ENCODE assay signal across 24 cellular contexts in genomic region chr13:93805736-93806135, GRCh38.
"Had no signal": no experiment of that assay in that cellular context is flagged by ENCODE, and none has a peak within 500 bp of the region (broad histone marks: within the 10 kb centered on the region; RNA-seq: fewer than 3 reads in every experiment).

No MANE protein-coding gene starts in this region.

- H3K79me2 ChIP-seq: parathyroid adenoma had no signal

- H3K27ac ChIP-seq: esophagus squamous epithelium, lower lobe of right lung, parathyroid adenoma, right atrium auricular region, sigmoid colon, testis, tibial artery had no signal

- H3K9ac ChIP-seq: parathyroid adenoma had no signal

- H3K36me3 Mint-ChIP-seq: immature natural killer cell; naive thymus-derived CD8-positive, alpha-beta T cell; stimulated activated effector memory CD8-positive, alpha-beta T cell treated with anti-CD3 and anti-CD28 coated beads, Interleukin-12 subunit alpha, Interleukin-12 subunit beta, amount 100 ng/mL, for 72 hours; type B pancreatic cell had no signal

- H3K9me3 ChIP-seq: esophagus squamous epithelium, lower lobe of right lung, right atrium auricular region, sigmoid colon, testis, tibial artery had no signal

- H3K4me3 Mint-ChIP-seq: effector memory CD8-positive, alpha-beta T cell; immature natural killer cell; naive thymus-derived CD8-positive, alpha-beta T cell; stimulated activated effector memory CD8-positive, alpha-beta T cell treated with anti-CD3 and anti-CD28 coated beads, Interleukin-12 subunit alpha, Interleukin-12 subunit beta, amount 100 ng/mL, for 72 hours; type B pancreatic cell had no signal

- H3K4me1 ChIP-seq: esophagus squamous epithelium, lower lobe of right lung, parathyroid adenoma, right atrium auricular region, sigmoid colon, testis, tibial artery had no signal

- H3K27ac Mint-ChIP-seq: effector memory CD8-positive, alpha-beta T cell; immature natural killer cell; naive thymus-derived CD8-positive, alpha-beta T cell; progenitor cell of endocrine pancreas; stimulated activated effector memory CD8-positive, alpha-beta T cell treated with anti-CD3 and anti-CD28 coated beads, Interleukin-12 subunit alpha, Interleukin-12 subunit beta, amount 100 ng/mL, for 72 hours; type B pancreatic cell had no signal

- H3K9me3 Mint-ChIP-seq: stimulated activated effector memory CD8-positive, alpha-beta T cell treated with anti-CD3 and anti-CD28 coated beads, Interleukin-12 subunit alpha, Interleukin-12 subunit beta, amount 100 ng/mL, for 72 hours had no signal

- H3K36me3 ChIP-seq: esophagus squamous epithelium, lower lobe of right lung, right atrium auricular region, sigmoid colon, tibial artery had no signal

- ATAC-seq: effector memory CD8-positive, alpha-beta T cell; left colon; left ventricle myocardium superior; lower lobe of right lung; naive thymus-derived CD8-positive, alpha-beta T cell; stimulated activated effector memory CD8-positive, alpha-beta T cell treated with anti-CD3 and anti-CD28 coated beads, Interleukin-12 subunit alpha, Interleukin-12 subunit beta, amount 100 ng/mL, for 72 hours; stimulated activated naive CD8-positive, alpha-beta T cell treated with anti-CD3 and anti-CD28 coated beads, Interleukin-15, Interleukin-2, amounts not matched to agents 100 U/mL and 50 U/mL, for 24 hours had no signal

- H3K4me3 ChIP-seq: esophagus squamous epithelium, lower lobe of right lung, right atrium auricular region, sigmoid colon, testis, tibial artery had no signal

- H2AFZ ChIP-seq: parathyroid adenoma had no signal

- H3K4me1 Mint-ChIP-seq: immature natural killer cell; naive thymus-derived CD8-positive, alpha-beta T cell; stimulated activated effector memory CD8-positive, alpha-beta T cell treated with anti-CD3 and anti-CD28 coated beads, Interleukin-12 subunit alpha, Interleukin-12 subunit beta, amount 100 ng/mL, for 72 hours had no signal

- H3K27me3 ChIP-seq: esophagus squamous epithelium, right atrium auricular region, sigmoid colon, testis, tibial artery had no signal

- DNase-seq: cortex of kidney; effector memory CD8-positive, alpha-beta T cell; erythroblast; esophagus squamous epithelium; hypothalamus; immature natural killer cell; islet precursor cell; kidney glomerular epithelial cell; left colon; left ventricle myocardium superior; lower lobe of right lung; naive thymus-derived CD8-positive, alpha-beta T cell; sigmoid colon; stimulated activated CD4-positive, alpha-beta T cell treated with anti-CD3 and anti-CD28 coated beads, Interleukin-2, amount 100 ng/mL, for 24 hours; stimulated activated CD4-positive, alpha-beta T cell treated with anti-CD3 and anti-CD28 coated beads, Interleukin-4, amount 100 ng/mL, for 24 hours; stimulated activated naive CD8-positive, alpha-beta T cell treated with anti-CD3 and anti-CD28 coated beads, Interleukin-15, Interleukin-2, amounts not matched to agents 100 U/mL and 50 U/mL, for 24 hours; substantia nigra; testis; tibial artery had no signal

- H3K27me3 Mint-ChIP-seq: progenitor cell of endocrine pancreas, type B pancreatic cell had no signal
